26 cellular contexts compared by ENCODE assay signal in genomic region chr2:192292478-192292877, GRCh38.
"Had no signal": no experiment of that assay in that cellular context is flagged by ENCODE, and none has a peak within 500 bp of the region (broad histone marks: within the 10 kb centered on the region; RNA-seq: fewer than 3 reads in every experiment).

No MANE protein-coding gene starts in this region.

- DNase-seq: stimulated activated CD4-positive, alpha-beta T cell treated with anti-CD3 and anti-CD28 coated beads, Interleukin-2, amount 100 ng/mL, for 48 hours; stimulated activated CD4-positive, alpha-beta T cell treated with anti-CD3 and anti-CD28 coated beads, Interleukin-4, amount 100 ng/mL, for 1 hour; stimulated activated CD4-positive, alpha-beta T cell treated with anti-CD3 and anti-CD28 coated beads, Interleukin-4, amount 100 ng/mL, for 24 hours; stimulated activated CD4-positive, alpha-beta T cell treated with anti-CD3 and anti-CD28 coated beads, Interleukin-4, amount 100 ng/mL, for 4 hours; stimulated activated CD8-positive, alpha-beta memory T cell treated with anti-CD3 and anti-CD28 coated beads, Interleukin-4, amount 100 ng/mL, for 48 hours; stimulated activated naive B cell treated with anti-CD40 and anti-IgM and Interleukin-4, amounts not matched to agents 10 μg/mL and 1 μg/mL and 100 μg/mL, for 72 hours; stimulated activated naive CD4-positive, alpha-beta T cell; stimulated activated naive CD4-positive, alpha-beta T cell treated with Interleukin-2 at 50 U/mL for 16 hours; stimulated activated naive CD8-positive, alpha-beta T cell treated with anti-CD3 and anti-CD28 coated beads, Interleukin-15, amount 100 ng/mL, for 72 hours; stimulated activated naive CD8-positive, alpha-beta T cell treated with anti-CD3 and anti-CD28 coated beads, Interleukin-15, Interleukin-2, amounts not matched to agents 100 U/mL and 50 U/mL, for 24 hours; stomach; substantia nigra; testis; thyroid gland; tibial artery; transverse colon; trophoblast cell; upper lobe of left lung; upper lobe of right lung; uterus had no signal

- H3K27ac ChIP-seq: stomach, suprapubic skin, testis, thoracic aorta, thyroid gland, tibial artery, tibial nerve, transverse colon, upper lobe of left lung, upper lobe of right lung, uterus, vagina had no signal

- ATAC-seq: stimulated activated effector memory CD8-positive, alpha-beta T cell treated with anti-CD3 and anti-CD28 coated beads, Interleukin-12 subunit alpha, Interleukin-12 subunit beta, amount 100 ng/mL, for 72 hours; stimulated activated memory B cell treated with anti-CD40 and anti-IgM and Interleukin-4, amounts not matched to agents 10 μg/mL and 1 μg/mL and 100 μg/mL, for 72 hours; stimulated activated naive B cell treated with anti-CD40 and anti-IgM and Interleukin-4, amounts not matched to agents 10 μg/mL and 1 μg/mL and 100 μg/mL, for 72 hours; stimulated activated naive CD8-positive, alpha-beta T cell treated with anti-CD3 and anti-CD28 coated beads, Interleukin-15, amount 100 ng/mL, for 72 hours; stimulated activated naive CD8-positive, alpha-beta T cell treated with anti-CD3 and anti-CD28 coated beads, Interleukin-15, Interleukin-2, amounts not matched to agents 100 U/mL and 50 U/mL, for 24 hours; upper lobe of right lung had no signal

- H3K4me1 ChIP-seq: stomach, suprapubic skin, testis, thyroid gland, tibial artery, tibial nerve, upper lobe of left lung, upper lobe of right lung, uterus, vagina had no signal

- H3K36me3 ChIP-seq: stomach, suprapubic skin, thoracic aorta, thyroid gland, tibial artery, tibial nerve, transverse colon, upper lobe of left lung, upper lobe of right lung, uterus, vagina had no signal

- H3K4me3 ChIP-seq: stomach, suprapubic skin, testis, thoracic aorta, thyroid gland, tibial artery, tibial nerve, transverse colon, upper lobe of left lung, upper lobe of right lung, uterus, vagina had no signal

- H3K9me3 ChIP-seq: stomach, suprapubic skin, testis, thoracic aorta, thyroid gland, tibial artery, tibial nerve, transverse colon, upper lobe of left lung, upper lobe of right lung, uterus, vagina had no signal
